ENCODE assay signal across 8 cellular contexts in the genomic region with DNA sequence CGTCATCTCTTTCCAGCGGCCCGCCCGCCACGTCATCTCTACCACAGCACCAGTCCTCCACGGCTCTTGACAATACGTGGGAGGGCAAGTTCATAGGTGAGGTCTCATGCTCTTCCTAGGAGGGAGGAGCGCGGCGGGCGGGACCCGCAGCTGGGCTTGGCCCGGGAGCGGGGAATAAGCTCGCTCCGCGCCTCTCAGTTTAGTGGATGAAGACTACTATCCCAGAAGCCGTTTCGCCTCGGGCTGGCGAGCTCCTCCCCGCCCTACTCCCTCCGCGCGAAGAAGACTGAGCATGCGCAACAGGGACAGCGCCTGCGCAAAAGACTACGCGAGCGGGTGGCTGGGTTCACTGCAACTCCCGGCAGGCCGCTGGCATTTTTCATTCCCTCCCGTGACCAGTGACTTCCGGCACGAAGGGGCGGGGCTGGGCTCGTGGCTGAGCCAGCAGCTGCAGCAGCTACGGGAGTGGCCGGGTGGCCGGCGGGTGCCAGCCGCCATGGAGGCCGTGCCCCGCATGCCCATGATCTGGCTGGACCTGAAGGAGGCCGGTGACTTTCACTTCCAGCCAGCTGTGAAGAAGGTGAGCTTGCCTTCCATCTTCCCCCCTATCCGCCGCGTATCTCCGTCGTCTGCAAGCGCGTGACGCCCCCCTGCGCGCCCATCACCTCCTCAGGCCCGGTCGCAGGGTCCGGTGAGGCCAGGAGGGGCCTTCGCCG. TPM values are rescaled to one million over a fixed set of nuclear protein-coding genes. Genes with fewer than 3 reads are reported as not detected.
DNase-seq lines count a peak whose midpoint lies in the region; ATAC-seq, FAIRE-seq and TF ChIP-seq lines count a peak whose summit lies in the region.

Gene PTPN23 (plus strand): TSS at position 421 of the 716 bp plus-strand sequence. CDS start 76 bp downstream, at position 497.

- in situ Hi-C loops in transverse colon (cut with MboI; ENCODE audit: low pct_ligation_motif_present in 1 of 4, low pct_unique_long_range_greater_than_20kb in 1 of 4, low sequenced_read_pairs in 3 of 4), result no loop called here

- peak within 1 kb of the TSS; percentile 83 for H3K4me2 ChIP-seq in trophoblast cell (ENCODE audit: low read length)

- peaks cover 12% of the 10 kb centered on the region for H3K79me2 ChIP-seq in trophoblast cell (ENCODE audit: control insufficient read depth, insufficient read depth, low read length, poor library complexity)

- peak within 1 kb of the TSS; percentile 95 for H3K18ac ChIP-seq in trophoblast cell (ENCODE audit: low read length)

- peak; percentile 80 for ATAC-seq in HG02840 (IDR thresholded peaks at IDR 0.05; ENCODE audit: low FRiP score, unreplicated experiment)
- peak; percentile 80 to 82 (median 81) for ATAC-seq in T-cell (replicated peaks in 1 of 4)

- H2BK120ac ChIP-seq in trophoblast cell (ENCODE audit: insufficient read depth, low read length, poor library complexity), result peak within 1 kb of the TSS; percentile 89

- CTCF ChIA-PET in T-cell (lab: Charles Lee), result interaction anchor here (0.5 to 1.3 kb wide), 8 partner anchors 9 to 752 kb away, joined by 3 to 4 read pairs (median 4); no protein-coding TSS in a partner anchor

- H4K91ac ChIP-seq in trophoblast cell (ENCODE audit: low read depth, low read length), result peak within 1 kb of the TSS; percentile 95

- peak within 1 kb of the TSS; percentile 95 for H4K8ac ChIP-seq in trophoblast cell (ENCODE audit: low read depth, low read length)

- peak within 1 kb of the TSS; percentile 95 for H2AFZ ChIP-seq in trophoblast cell (ENCODE audit: insufficient read depth, low read length, poor library complexity)

- peak within 1 kb of the TSS; percentile 77 for H3K9ac ChIP-seq in trophoblast cell (ENCODE audit: low read length)

- peak within 1 kb of the TSS; percentile 10 for H2BK12ac ChIP-seq in trophoblast cell (ENCODE audit: low read length)

- H3K27me3 ChIP-seq in cardiac muscle cell (no peaks in the 10 kb centered on the region), trophoblast cell (ENCODE audit: insufficient read depth, low read length) (no peaks in the 10 kb centered on the region), transverse colon (no peaks in the 10 kb centered on the region)

- H3K4me1 ChIP-seq in cardiac muscle cell (ENCODE audit: low read depth) (peaks cover 7% of the 10 kb centered on the region), trophoblast cell (ENCODE audit: control insufficient read depth in 1 of 2, insufficient read depth in 2 of 2, low read length in 2 of 2) (peaks cover 6 to 14% of the 10 kb centered on the region in 2 experiments), transverse colon (peaks cover 9 to 35% (median 24%) of the 10 kb centered on the region in 4 donors)

- peak; percentile 99 for FAIRE-seq in GM12891 (lab: Jason Lieb, UNC)

- peaks cover 10% of the 10 kb centered on the region for H3K36me3 Mint-ChIP-seq in T-cell

- H3K4me1 Mint-ChIP-seq in T-cell, result peaks cover 48 to 53% (median 52%) of the 10 kb centered on the region in 3 donors

- TF ChIP-seq EP300 in transverse colon (IDR thresholded peaks at IDR 0.05; ENCODE audit: low read depth), result peak; percentile 5

- H3K4ac ChIP-seq in trophoblast cell (ENCODE audit: low read depth, low read length), result peak within 1 kb of the TSS; percentile 94

- POLR2A ChIA-PET in T-cell (lab: Charles Lee), result interaction anchor here in 1 of 2 donors (0.6 kb wide), 1 partner anchor 41 kb away, joined by 3 read pairs; no protein-coding TSS in a partner anchor

- H3K27me3 Mint-ChIP-seq in T-cell, result no peaks in the 10 kb centered on the region

- TF ChIP-seq CTCF in cardiac muscle cell (IDR thresholded peaks at IDR 0.05; ENCODE audit: low read depth, low read length) (peak; percentile 6), transverse colon (IDR thresholded peaks at IDR 0.05) (no peak)

- H3K4me3 ChIP-seq in cardiac muscle cell (peak within 1 kb of the TSS; percentile 79), trophoblast cell (ENCODE audit: low read depth, low read length) (peak within 1 kb of the TSS; percentile 97), transverse colon (peak within 1 kb of the TSS; percentile 68 to 97 (median 88))

- intact Hi-C loops in transverse colon (cut with DNase I; ENCODE audit: low total_unique reads), result no loop called here

- H3K9me3 ChIP-seq in cardiac muscle cell (ENCODE audit: low read depth) (no peaks in the 10 kb centered on the region), trophoblast cell (ENCODE audit: insufficient read depth, low read depth, low read length) (peaks cover 2% of the 10 kb centered on the region), transverse colon (no peaks in the 10 kb centered on the region)

- peak within 1 kb of the TSS; percentile 88 for H2BK5ac ChIP-seq in trophoblast cell (ENCODE audit: low read depth, low read length, poor library complexity)

- WGBS in adipose tissue, 3 donors, result 0 to 1% (median 0%) methylated on average over 61 of the region's 61 CpGs
- WGBS in trophoblast cell (ENCODE audit: extremely low coverage, insufficient coverage, insufficient read length), result no CpG with 5 or more reads among the region's 61 CpGs
- 0% methylated on average over 49 of the region's 61 CpGs; no CpG with 5 or more reads in 1 of the 2 donors for WGBS in transverse colon (ENCODE audit: low coverage in 1 of 2), 2 donors

- H3K23ac ChIP-seq in trophoblast cell (ENCODE audit: low read length), result no peak within 1 kb of the TSS

- peak within 1 kb of the TSS; percentile 99 to 100 for H3K27ac Mint-ChIP-seq in T-cell

- peak within 1 kb of the TSS; percentile 97 for H3K14ac ChIP-seq in trophoblast cell (ENCODE audit: low read length)

- H3K27ac ChIP-seq in adipose tissue (ENCODE audit: low read depth, low read length) (peak within 1 kb of the TSS; percentile 48), cardiac muscle cell (peak within 1 kb of the TSS; percentile 88), trophoblast cell (ENCODE audit: low read depth, low read length) (peak within 1 kb of the TSS; percentile 90), transverse colon (peak within 1 kb of the TSS; percentile 93 to 99 (median 98))

- H2AK5ac ChIP-seq in trophoblast cell (ENCODE audit: low read length), result peak within 1 kb of the TSS; percentile 96

- peaks cover 10% of the 10 kb centered on the region for H3K79me1 ChIP-seq in trophoblast cell (ENCODE audit: low read length)

- no peaks in the 10 kb centered on the region for H3K36me3 ChIP-seq in cardiac muscle cell
- peaks cover 2% of the 10 kb centered on the region in 2 experiments for H3K36me3 ChIP-seq in trophoblast cell (ENCODE audit: control insufficient read depth in 1 of 2, insufficient read depth in 2 of 2, low read length in 2 of 2)
- H3K36me3 ChIP-seq in transverse colon, result no peaks in the 10 kb centered on the region

- DNase-seq in GM12891 (ENCODE audit: insufficient read length, low spot score), result peak; percentile 91
- peak; percentile 78 for DNase-seq in NCI-H1436 treated with DMSO at 0.1 percent for 48 hours (lab: John Stamatoyannopoulos, UW)
- peak; percentile 95 to 99 (median 97) for DNase-seq in T-cell
- DNase-seq in cardiac muscle cell (ENCODE audit: low read depth in 1 of 2, low spot score in 1 of 2), result peak; percentile 99
- DNase-seq in trophoblast cell, result peak; percentile 100
- DNase-seq in transverse colon, result peak; percentile 99

- peak; percentile 82 for TF ChIP-seq POLR2A in GM12891 (IDR thresholded peaks at IDR 0.05; ENCODE audit: low read depth, low read length)
- peak; percentile 92 for TF ChIP-seq POLR2A in transverse colon (IDR thresholded peaks at IDR 0.05)

- H4K12ac ChIP-seq in trophoblast cell (ENCODE audit: low read depth, low read length), result peak within 1 kb of the TSS; percentile 98

- H3K4me3 Mint-ChIP-seq in T-cell, result peak within 1 kb of the TSS; percentile 86 to 99 (median 99)

- H3K9me3 Mint-ChIP-seq in T-cell, result no peaks in the 10 kb centered on the region

TF ChIP-seq in GM12891, 5 proteins besides CTCF, POLR2A, EP300 and RAD21:
- peak; percentile 16; the same call in 1 of the 2 replicates for TF ChIP-seq TAF1 (IDR thresholded peaks at IDR 0.05; ENCODE audit: low read depth, low read length)
- no peak for TF ChIP-seq PAX5 (IDR thresholded peaks at IDR 0.05; ENCODE audit: insufficient read depth, low read length, severe bottlenecking)
- TF ChIP-seq POLR2AphosphoS5 (IDR thresholded peaks at IDR 0.05; ENCODE audit: low read depth, low read length), result peak; percentile 60

RNA-seq across cellular contexts. Expression of gene PTPN23, which starts in this region (rescaled TPM):
- polyA plus RNA-seq in GM12891 (2012; ENCODE audit: low read depth, missing spikeins), result 12.6 TPM
- total RNA-seq in T-cell, result 10 to 100 TPM; 39.2 to 59.6 (median 57.9) TPM
- polyA plus RNA-seq in adipose tissue, result 10 to 100 TPM; 10.0 to 16.0 (median 14.5) TPM
- total RNA-seq in cardiac muscle cell, result 10.7 and 18.7 TPM in 2 replicates
- 17.1 and 17.4 TPM in 2 replicates for polyA plus RNA-seq in cardiac muscle cell
- polyA plus RNA-seq in trophoblast cell (2013), result 26.0 and 26.5 TPM in 2 replicates
- total RNA-seq in transverse colon, result 100 to 1,000 TPM in 1 of 4 donors, 10 to 100 TPM in 3; 26.9 to 199 (median 55.1) TPM

Comparison
In these comparisons a context has a peak if more than half of its experiments do, and no peak if none do; other contexts are left out.
1. Peak in every context shown above with its lines: DNase-seq, ATAC-seq, H3K4me3 ChIP-seq and H3K27ac ChIP-seq.
2. H3K27ac ChIP-seq: peak in every context shown above with its lines; median percentile 98 in transverse colon; 90 in trophoblast cell; 88 in cardiac muscle cell; 48 in adipose tissue.